In genomic region chr15:70002897-70003296, GRCh38 we compare ENCODE assay signal across 1 cellular context.
A peak's percentile ranks its signal among the peaks of the same experiment; 100 is the strongest.
TF ChIP-seq lines count a peak whose summit lies in the region.

No MANE protein-coding gene starts in this region.

TF ChIP-seq in HEK293, 187 proteins besides CTCF, POLR2A, EP300 and RAD21 (continued from another document):
- TF ChIP-seq ZNF266 (tag by site-specific recombination; IDR thresholded peaks at IDR 0.05; ENCODE audit: low read depth), result no peak
- no peak for TF ChIP-seq ZNF211 (tag by site-specific recombination; IDR thresholded peaks at IDR 0.05; ENCODE audit: low read depth)
- no peak for TF ChIP-seq ZNF362 (tag by site-specific recombination; IDR thresholded peaks at IDR 0.05)
- no peak for TF ChIP-seq ZNF560 (tag by site-specific recombination; IDR thresholded peaks at IDR 0.05; ENCODE audit: borderline replicate concordance)
- TF ChIP-seq ZNF48 (tag by site-specific recombination; IDR thresholded peaks at IDR 0.05), result no peak
- TF ChIP-seq SETDB1 (IDR thresholded peaks at IDR 0.05; ENCODE audit: insufficient read length, low read length), result peak; percentile 49
- TF ChIP-seq TRIM28 (IDR thresholded peaks at IDR 0.05; ENCODE audit: borderline replicate concordance, low read length), result peak; percentile 99; the same call in 1 of the 2 replicates
- no peak for TF ChIP-seq WT1 (tag by site-specific recombination; IDR thresholded peaks at IDR 0.05)
- no peak for TF ChIP-seq ZNF214 (tag by site-specific recombination; IDR thresholded peaks at IDR 0.05; ENCODE audit: borderline replicate concordance)
- TF ChIP-seq ZNF140 (tag by site-specific recombination; IDR thresholded peaks at IDR 0.05), result no peak
- TF ChIP-seq ZNF792 (tag by site-specific recombination; IDR thresholded peaks at IDR 0.05), result no peak
- TF ChIP-seq ZNF518A (tag by site-specific recombination; conservative IDR thresholded peaks at IDR 0.05; ENCODE audit: low read depth), result no peak
- no peak for TF ChIP-seq PRDM6 (tag by site-specific recombination; IDR thresholded peaks at IDR 0.05)
- no peak for TF ChIP-seq ZNF837 (tag by site-specific recombination; IDR thresholded peaks at IDR 0.05)
- no peak for TF ChIP-seq ZNF324 (tag by site-specific recombination; IDR thresholded peaks at IDR 0.05)
- no peak for TF ChIP-seq PRDM2 (tag by site-specific recombination; IDR thresholded peaks at IDR 0.05; ENCODE audit: borderline replicate concordance)
